6 cellular contexts compared by ENCODE assay signal in the genomic region with DNA sequence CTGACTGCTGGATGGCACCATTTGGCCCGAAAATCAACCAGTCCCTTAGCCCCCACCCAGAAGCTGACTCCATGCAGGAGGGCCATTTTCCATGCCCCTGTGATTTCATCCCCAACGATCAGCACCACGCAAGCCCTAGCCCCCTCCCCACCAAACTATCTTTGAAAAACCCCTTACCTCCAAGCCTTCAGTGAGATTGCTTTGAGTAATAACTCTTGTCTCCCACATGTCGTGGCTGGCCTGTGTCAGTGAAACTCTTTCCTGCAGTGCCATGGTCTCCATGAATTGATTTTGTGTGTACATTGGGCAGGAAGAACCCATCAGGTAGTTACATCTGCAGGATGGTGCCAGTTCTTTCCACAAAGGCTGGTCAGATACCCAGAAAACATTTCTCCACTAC. TPM values are rescaled to one million over a fixed set of nuclear protein-coding genes. Genes with fewer than 3 reads are reported as not detected.
"Had no signal": no experiment of that assay in that cellular context is flagged by ENCODE, and none has a peak within 500 bp of the region (broad histone marks: within the 10 kb centered on the region; RNA-seq: fewer than 3 reads in every experiment).

No MANE protein-coding gene starts in this region.

RNA-seq across cellular contexts. Expression of gene RNU1-2, which starts 2.0 kb away (rescaled TPM):
- total RNA-seq: osteoblast had no signal
- polyA plus RNA-seq: heart left ventricle, lung, neural cell, pancreas, right cardiac atrium had no signal
